In genomic region chr6:104855507-104855906, GRCh38 we compare ENCODE assay signal across 15 cellular contexts. TPM values are rescaled to one million over a fixed set of nuclear protein-coding genes. Genes with fewer than 3 reads are reported as not detected.
DNase-seq lines count a peak whose midpoint lies in the region; ATAC-seq and TF ChIP-seq lines count a peak whose summit lies in the region.
"Had no signal": no experiment of that assay in that cellular context is flagged by ENCODE, and none has a peak within 500 bp of the region (broad histone marks: within the 10 kb centered on the region; RNA-seq: fewer than 3 reads in every experiment).

No MANE protein-coding gene starts in this region.

- no peak overlapping the region for H3K27ac Mint-ChIP-seq in activated CD8-positive, alpha-beta T cell treated with anti-CD3 and anti-CD28 coated beads, Interleukin-2, amount 10 ng/mL, durations not matched to agents 7 days and 5 days

- DNase-seq in AG20443 (ENCODE audit: low spot score) (peak; percentile 62), HT1080 (ENCODE audit: low read depth) (peak; percentile 8), cardiac fibroblast (ENCODE audit: low read depth in 2 of 2) (peak; percentile 13 to 54), myocyte (ENCODE audit: low read depth) (peak; percentile 38), iPS-NIHi7 (ENCODE audit: extremely low spot score) (no peak)
- DNase-seq in activated CD8-positive, alpha-beta T cell treated with anti-CD3 and anti-CD28 coated beads, Interleukin-2, amount 10 ng/mL, durations not matched to agents 7 days and 5 days: no peak
- DNase-seq: activated CD4-positive, CD25-positive, alpha-beta regulatory T cell; cortex of kidney; mucosa of descending colon; NCI-H446 treated with DMSO at 0.1 percent for 48 hours had no signal

- no peaks in the 10 kb centered on the region for H3K9me3 Mint-ChIP-seq in activated CD8-positive, alpha-beta T cell treated with anti-CD3 and anti-CD28 coated beads, Interleukin-2, amount 10 ng/mL, durations not matched to agents 7 days and 5 days (ENCODE audit: insufficient read depth)

- H3K27me3 Mint-ChIP-seq in activated CD8-positive, alpha-beta T cell treated with anti-CD3 and anti-CD28 coated beads, Interleukin-2, amount 10 ng/mL, durations not matched to agents 7 days and 5 days (ENCODE audit: low read depth): no peaks in the 10 kb centered on the region

- no peak overlapping the region for H3K4me3 Mint-ChIP-seq in activated CD8-positive, alpha-beta T cell treated with anti-CD3 and anti-CD28 coated beads, Interleukin-2, amount 10 ng/mL, durations not matched to agents 7 days and 5 days

- peaks cover 11% of the 10 kb centered on the region for H3K36me3 Mint-ChIP-seq in activated CD8-positive, alpha-beta T cell treated with anti-CD3 and anti-CD28 coated beads, Interleukin-2, amount 10 ng/mL, durations not matched to agents 7 days and 5 days (ENCODE audit: low read depth)

- POLR2A ChIA-PET in activated CD8-positive, alpha-beta T cell treated with anti-CD3 and anti-CD28 coated beads, Interleukin-2, amount 10 ng/mL, durations not matched to agents 7 days and 5 days (lab: Charles Lee): no interaction called here

- no peak for TF ChIP-seq CTCF in cardiac fibroblast (IDR thresholded peaks at IDR 0.05; ENCODE audit: low read depth, low read length)

- ATAC-seq in activated CD8-positive, alpha-beta T cell treated with anti-CD3 and anti-CD28 coated beads, Interleukin-2, amount 10 ng/mL, durations not matched to agents 7 days and 5 days: no peak
- ATAC-seq in GM21576 (IDR thresholded peaks at IDR 0.05; ENCODE audit: unreplicated experiment): no peak
- no peak for ATAC-seq in GM21529 (IDR thresholded peaks at IDR 0.05; ENCODE audit: unreplicated experiment)
- ATAC-seq: foreskin keratinocyte, mucosa of descending colon had no signal

- CTCF ChIA-PET in activated CD8-positive, alpha-beta T cell treated with anti-CD3 and anti-CD28 coated beads, Interleukin-2, amount 10 ng/mL, durations not matched to agents 7 days and 5 days (lab: Charles Lee): no interaction called here

- H3K4me1 Mint-ChIP-seq in activated CD8-positive, alpha-beta T cell treated with anti-CD3 and anti-CD28 coated beads, Interleukin-2, amount 10 ng/mL, durations not matched to agents 7 days and 5 days (ENCODE audit: low read depth): peaks cover 18% of the 10 kb centered on the region

- H3K4me3 ChIP-seq in cardiac fibroblast (replicated peaks in 1 of 2; ENCODE audit: low read depth in 2 of 2, low read length in 2 of 2): no peak overlapping the region
- H3K4me3 ChIP-seq: BLaER1 treated with 17β-estradiol and CSF1 and Interleukin-3, amounts not matched to agents 10 nM and 100 nM; mucosa of descending colon; tibial nerve had no signal

RNA-seq across cellular contexts. Expression of gene HACE1, which starts 4.2 kb away (rescaled TPM):
- total RNA-seq in HT1080 (2014; rRNA removed; shearing (Covaris generic)): 5.6 and 5.8 TPM in 2 replicates
- 11.1 and 11.8 TPM in 2 replicates for polyA plus RNA-seq in HT1080 (2015; cell fraction: cytosol; rRNA removed)
- polyA plus RNA-seq in HT1080 (2015; cell fraction: nucleus; rRNA removed): 17.3 and 19.0 TPM in 2 replicates
- total RNA-seq in myocyte: 7.0 and 9.0 TPM in 2 replicates
- 6.2 TPM for polyA plus RNA-seq in myocyte (2012)
- 10 to 100 TPM; 13.5 to 16.7 TPM for total RNA-seq in activated CD8-positive, alpha-beta T cell treated with anti-CD3 and anti-CD28 coated beads, Interleukin-2, amount 10 ng/mL, durations not matched to agents 7 days and 5 days

Comparison
In these comparisons a context has a peak if more than half of its experiments do, and no peak if none do; other contexts are left out.
1. DNase-seq: peak in AG20443 (single experiment), HT1080 (single experiment), cardiac fibroblast (2 of 2) and myocyte (single experiment); none in activated CD8-positive, alpha-beta T cell treated with anti-CD3 and anti-CD28 coated beads, Interleukin-2, amount 10 ng/mL, durations not matched to agents 7 days and 5 days (single experiment) and iPS-NIHi7 (single experiment).